1 cellular context compared by ENCODE assay signal in the genomic region with DNA sequence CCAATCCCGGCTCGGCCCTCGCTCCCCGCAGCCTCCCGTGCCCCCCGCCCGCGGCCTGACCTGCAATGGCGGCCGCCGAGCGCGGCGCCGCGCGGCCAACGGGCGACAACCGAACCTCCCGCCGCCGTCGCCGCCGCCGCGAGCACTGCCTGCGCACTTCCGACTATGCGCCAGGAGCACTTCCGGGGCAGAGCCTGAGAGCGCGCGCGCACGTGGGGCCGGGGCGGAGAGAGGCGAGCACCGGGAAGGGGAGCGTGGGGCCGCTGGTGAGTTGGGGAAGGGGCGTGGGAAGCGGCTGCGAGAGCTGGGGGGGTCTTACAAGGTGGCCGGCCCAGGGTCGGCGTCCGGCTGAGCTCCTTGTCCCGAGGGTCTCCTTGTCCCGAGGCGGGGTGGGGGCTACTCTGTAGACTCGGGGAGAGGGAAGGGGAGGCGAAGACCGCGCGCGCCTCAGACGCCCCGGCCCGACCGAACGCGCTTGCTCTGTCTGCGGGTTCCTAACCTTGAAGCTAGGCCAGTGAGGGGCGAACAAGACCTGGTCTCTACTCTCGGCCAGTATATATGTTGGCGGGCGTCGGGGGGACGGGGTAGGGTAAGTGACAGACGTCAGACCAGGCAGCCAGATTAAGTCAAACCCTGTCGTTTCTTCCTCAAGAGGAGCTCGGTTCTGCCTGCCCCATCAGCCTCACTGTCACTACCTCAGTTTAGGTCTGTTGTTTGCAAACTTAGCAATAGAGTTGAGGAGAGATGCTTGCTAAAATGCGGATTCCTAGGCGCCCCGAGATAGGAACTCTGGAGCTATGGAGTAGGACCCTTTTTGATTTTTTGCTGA.
TF ChIP-seq lines count a peak whose summit lies in the region.

A gene with protein sequence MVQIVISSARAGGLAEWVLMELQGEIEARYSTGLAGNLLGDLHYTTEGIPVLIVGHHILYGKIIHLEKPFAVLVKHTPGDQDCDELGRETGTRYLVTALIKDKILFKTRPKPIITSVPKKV (minus strand): TSS at position 165 of the 829 bp plus-strand sequence. CDS start 11,130 bp downstream, outside the sequence.
A gene (plus strand): TSS at position 226 of the 829 bp plus-strand sequence. CDS start 811 bp downstream, outside the sequence.

TF ChIP-seq in HepG2, 621 proteins besides CTCF, POLR2A, EP300 and RAD21 (continued from another document and continues in another):
- TF ChIP-seq ISX (CRISPR knock-in tag; conservative IDR thresholded peaks at IDR 0.05) (no peak), ZNF329 (CRISPR knock-in tag; IDR thresholded peaks at IDR 0.05; ENCODE audit: low read depth) (0 out of 2 replicates have a peak, but pooled peaks have one; percentile 51), FOXP1 (IDR thresholded peaks at IDR 0.05) (no peak), FOXP1 (CRISPR knock-in tag; IDR thresholded peaks at IDR 0.05) (0 out of 2 replicates have a peak, but pooled peaks have one; percentile 29), TSC22D2 (CRISPR knock-in tag; IDR thresholded peaks at IDR 0.05; ENCODE audit: borderline replicate concordance) (no peak), GATA4 (IDR thresholded peaks at IDR 0.05; ENCODE audit: borderline replicate concordance, low read depth) (no peak), GATAD1 (CRISPR knock-in tag; IDR thresholded peaks at IDR 0.05) (peak; percentile 88), ZFAT (CRISPR knock-in tag; conservative IDR thresholded peaks at IDR 0.05) (no peak), PRMT3 (CRISPR knock-in tag; IDR thresholded peaks at IDR 0.05; ENCODE audit: borderline replicate concordance, low read depth) (peak; percentile 74; the same call in 1 of the 2 replicates), SMAD3 (CRISPR knock-in tag; IDR thresholded peaks at IDR 0.05) (no peak), SOX5 (CRISPR knock-in tag; IDR thresholded peaks at IDR 0.05; ENCODE audit: borderline replicate concordance) (no peak), ZNF703 (CRISPR knock-in tag; IDR thresholded peaks at IDR 0.05; ENCODE audit: borderline replicate concordance) (no peak), RARA (CRISPR knock-in tag; IDR thresholded peaks at IDR 0.05) (peak; percentile 32; the same call in 1 of the 2 replicates), KMT2A (CRISPR knock-in tag; IDR thresholded peaks at IDR 0.05) (peak; percentile 82), PHF5A (CRISPR knock-in tag; IDR thresholded peaks at IDR 0.05; ENCODE audit: low read depth, unreplicated experiment) (peak; percentile 22), NCOA1 (CRISPR knock-in tag; IDR thresholded peaks at IDR 0.05) (no peak), NFYC (CRISPR knock-in tag; IDR thresholded peaks at IDR 0.05) (no peak), ZNF605 (CRISPR knock-in tag; IDR thresholded peaks at IDR 0.05) (no peak), ZNF335 (CRISPR knock-in tag; IDR thresholded peaks at IDR 0.05) (no peak; the same call in 1 of the 2 replicates), ZSCAN9 (CRISPR knock-in tag; IDR thresholded peaks at IDR 0.05; ENCODE audit: borderline replicate concordance) (no peak; the same call in 1 of the 2 replicates), FLYWCH1 (CRISPR knock-in tag; IDR thresholded peaks at IDR 0.05) (no peak), ATF7 (IDR thresholded peaks at IDR 0.05) (no peak), ATF7 (CRISPR knock-in tag; IDR thresholded peaks at IDR 0.05) (0 out of 2 replicates have a peak, but pooled peaks have one; percentile 58), ZBTB7B (CRISPR knock-in tag; IDR thresholded peaks at IDR 0.05) (no peak), MAFK (conservative IDR thresholded peaks at IDR 0.05 in 1 of 2, IDR thresholded peaks at IDR 0.05 in 1 of 2; ENCODE audit: low read length in 2 of 2) (no peak), ZNF235 (CRISPR knock-in tag; IDR thresholded peaks at IDR 0.05; ENCODE audit: borderline replicate concordance) (peak; percentile 96), ZNF160 (CRISPR knock-in tag; IDR thresholded peaks at IDR 0.05) (peak; percentile 82; the same call in 1 of the 2 replicates), PPARG (CRISPR knock-in tag; conservative IDR thresholded peaks at IDR 0.05) (no peak), KLF16 (CRISPR knock-in tag; IDR thresholded peaks at IDR 0.05) (no peak; a peak in 1 of 4 replicates), ZSCAN31 (CRISPR knock-in tag; IDR thresholded peaks at IDR 0.05; ENCODE audit: low read depth) (peak; percentile 35; the same call in 1 of the 2 replicates), TAF15 (IDR thresholded peaks at IDR 0.05; ENCODE audit: low read depth, low read length, poor library complexity, severe bottlenecking) (no peak), GLI4 (CRISPR knock-in tag; IDR thresholded peaks at IDR 0.05; ENCODE audit: borderline replicate concordance) (no peak; the same call in 1 of the 2 replicates), ZNF432 (CRISPR knock-in tag; IDR thresholded peaks at IDR 0.05; ENCODE audit: borderline replicate concordance) (no peak)
- TF ChIP-seq, protein P1, sequence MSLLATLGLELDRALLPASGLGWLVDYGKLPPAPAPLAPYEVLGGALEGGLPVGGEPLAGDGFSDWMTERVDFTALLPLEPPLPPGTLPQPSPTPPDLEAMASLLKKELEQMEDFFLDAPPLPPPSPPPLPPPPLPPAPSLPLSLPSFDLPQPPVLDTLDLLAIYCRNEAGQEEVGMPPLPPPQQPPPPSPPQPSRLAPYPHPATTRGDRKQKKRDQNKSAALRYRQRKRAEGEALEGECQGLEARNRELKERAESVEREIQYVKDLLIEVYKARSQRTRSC (CRISPR knock-in tag; IDR thresholded peaks at IDR 0.05; ENCODE audit: low read depth) = 0 out of 2 replicates have a peak, but pooled peaks have one; percentile 77
- TF ChIP-seq, protein P2, sequence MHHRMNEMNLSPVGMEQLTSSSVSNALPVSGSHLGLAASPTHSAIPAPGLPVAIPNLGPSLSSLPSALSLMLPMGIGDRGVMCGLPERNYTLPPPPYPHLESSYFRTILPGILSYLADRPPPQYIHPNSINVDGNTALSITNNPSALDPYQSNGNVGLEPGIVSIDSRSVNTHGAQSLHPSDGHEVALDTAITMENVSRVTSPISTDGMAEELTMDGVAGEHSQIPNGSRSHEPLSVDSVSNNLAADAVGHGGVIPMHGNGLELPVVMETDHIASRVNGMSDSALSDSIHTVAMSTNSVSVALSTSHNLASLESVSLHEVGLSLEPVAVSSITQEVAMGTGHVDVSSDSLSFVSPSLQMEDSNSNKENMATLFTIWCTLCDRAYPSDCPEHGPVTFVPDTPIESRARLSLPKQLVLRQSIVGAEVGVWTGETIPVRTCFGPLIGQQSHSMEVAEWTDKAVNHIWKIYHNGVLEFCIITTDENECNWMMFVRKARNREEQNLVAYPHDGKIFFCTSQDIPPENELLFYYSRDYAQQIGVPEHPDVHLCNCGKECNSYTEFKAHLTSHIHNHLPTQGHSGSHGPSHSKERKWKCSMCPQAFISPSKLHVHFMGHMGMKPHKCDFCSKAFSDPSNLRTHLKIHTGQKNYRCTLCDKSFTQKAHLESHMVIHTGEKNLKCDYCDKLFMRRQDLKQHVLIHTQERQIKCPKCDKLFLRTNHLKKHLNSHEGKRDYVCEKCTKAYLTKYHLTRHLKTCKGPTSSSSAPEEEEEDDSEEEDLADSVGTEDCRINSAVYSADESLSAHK (CRISPR knock-in tag; IDR thresholded peaks at IDR 0.05; ENCODE audit: borderline replicate concordance) = 0 out of 2 replicates have a peak, but pooled peaks have one; percentile 35
- TF ChIP-seq, protein P3, sequence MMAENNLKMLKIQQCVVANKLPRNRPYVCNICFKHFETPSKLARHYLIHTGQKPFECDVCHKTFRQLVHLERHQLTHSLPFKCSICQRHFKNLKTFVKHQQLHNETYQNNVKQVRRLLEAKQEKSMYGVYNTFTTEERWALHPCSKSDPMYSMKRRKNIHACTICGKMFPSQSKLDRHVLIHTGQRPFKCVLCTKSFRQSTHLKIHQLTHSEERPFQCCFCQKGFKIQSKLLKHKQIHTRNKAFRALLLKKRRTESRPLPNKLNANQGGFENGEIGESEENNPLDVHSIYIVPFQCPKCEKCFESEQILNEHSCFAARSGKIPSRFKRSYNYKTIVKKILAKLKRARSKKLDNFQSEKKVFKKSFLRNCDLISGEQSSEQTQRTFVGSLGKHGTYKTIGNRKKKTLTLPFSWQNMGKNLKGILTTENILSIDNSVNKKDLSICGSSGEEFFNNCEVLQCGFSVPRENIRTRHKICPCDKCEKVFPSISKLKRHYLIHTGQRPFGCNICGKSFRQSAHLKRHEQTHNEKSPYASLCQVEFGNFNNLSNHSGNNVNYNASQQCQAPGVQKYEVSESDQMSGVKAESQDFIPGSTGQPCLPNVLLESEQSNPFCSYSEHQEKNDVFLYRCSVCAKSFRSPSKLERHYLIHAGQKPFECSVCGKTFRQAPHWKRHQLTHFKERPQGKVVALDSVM (CRISPR knock-in tag; IDR thresholded peaks at IDR 0.05) = no peak
- TF ChIP-seq, protein P4, sequence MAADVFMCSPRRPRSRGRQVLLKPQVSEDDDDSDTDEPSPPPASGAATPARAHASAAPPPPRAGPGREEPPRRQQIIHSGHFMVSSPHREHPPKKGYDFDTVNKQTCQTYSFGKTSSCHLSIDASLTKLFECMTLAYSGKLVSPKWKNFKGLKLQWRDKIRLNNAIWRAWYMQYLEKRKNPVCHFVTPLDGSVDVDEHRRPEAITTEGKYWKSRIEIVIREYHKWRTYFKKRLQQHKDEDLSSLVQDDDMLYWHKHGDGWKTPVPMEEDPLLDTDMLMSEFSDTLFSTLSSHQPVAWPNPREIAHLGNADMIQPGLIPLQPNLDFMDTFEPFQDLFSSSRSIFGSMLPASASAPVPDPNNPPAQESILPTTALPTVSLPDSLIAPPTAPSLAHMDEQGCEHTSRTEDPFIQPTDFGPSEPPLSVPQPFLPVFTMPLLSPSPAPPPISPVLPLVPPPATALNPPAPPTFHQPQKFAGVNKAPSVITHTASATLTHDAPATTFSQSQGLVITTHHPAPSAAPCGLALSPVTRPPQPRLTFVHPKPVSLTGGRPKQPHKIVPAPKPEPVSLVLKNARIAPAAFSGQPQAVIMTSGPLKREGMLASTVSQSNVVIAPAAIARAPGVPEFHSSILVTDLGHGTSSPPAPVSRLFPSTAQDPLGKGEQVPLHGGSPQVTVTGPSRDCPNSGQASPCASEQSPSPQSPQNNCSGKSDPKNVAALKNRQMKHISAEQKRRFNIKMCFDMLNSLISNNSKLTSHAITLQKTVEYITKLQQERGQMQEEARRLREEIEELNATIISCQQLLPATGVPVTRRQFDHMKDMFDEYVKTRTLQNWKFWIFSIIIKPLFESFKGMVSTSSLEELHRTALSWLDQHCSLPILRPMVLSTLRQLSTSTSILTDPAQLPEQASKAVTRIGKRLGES (CRISPR knock-in tag; IDR thresholded peaks at IDR 0.05; ENCODE audit: borderline replicate concordance) = no peak
- TF ChIP-seq, protein P5, sequence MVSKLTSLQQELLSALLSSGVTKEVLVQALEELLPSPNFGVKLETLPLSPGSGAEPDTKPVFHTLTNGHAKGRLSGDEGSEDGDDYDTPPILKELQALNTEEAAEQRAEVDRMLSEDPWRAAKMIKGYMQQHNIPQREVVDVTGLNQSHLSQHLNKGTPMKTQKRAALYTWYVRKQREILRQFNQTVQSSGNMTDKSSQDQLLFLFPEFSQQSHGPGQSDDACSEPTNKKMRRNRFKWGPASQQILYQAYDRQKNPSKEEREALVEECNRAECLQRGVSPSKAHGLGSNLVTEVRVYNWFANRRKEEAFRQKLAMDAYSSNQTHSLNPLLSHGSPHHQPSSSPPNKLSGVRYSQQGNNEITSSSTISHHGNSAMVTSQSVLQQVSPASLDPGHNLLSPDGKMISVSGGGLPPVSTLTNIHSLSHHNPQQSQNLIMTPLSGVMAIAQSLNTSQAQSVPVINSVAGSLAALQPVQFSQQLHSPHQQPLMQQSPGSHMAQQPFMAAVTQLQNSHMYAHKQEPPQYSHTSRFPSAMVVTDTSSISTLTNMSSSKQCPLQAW (CRISPR knock-in tag; IDR thresholded peaks at IDR 0.05) = peak; percentile 56; the same call in 1 of the 2 replicates
- TF ChIP-seq, protein P6, sequence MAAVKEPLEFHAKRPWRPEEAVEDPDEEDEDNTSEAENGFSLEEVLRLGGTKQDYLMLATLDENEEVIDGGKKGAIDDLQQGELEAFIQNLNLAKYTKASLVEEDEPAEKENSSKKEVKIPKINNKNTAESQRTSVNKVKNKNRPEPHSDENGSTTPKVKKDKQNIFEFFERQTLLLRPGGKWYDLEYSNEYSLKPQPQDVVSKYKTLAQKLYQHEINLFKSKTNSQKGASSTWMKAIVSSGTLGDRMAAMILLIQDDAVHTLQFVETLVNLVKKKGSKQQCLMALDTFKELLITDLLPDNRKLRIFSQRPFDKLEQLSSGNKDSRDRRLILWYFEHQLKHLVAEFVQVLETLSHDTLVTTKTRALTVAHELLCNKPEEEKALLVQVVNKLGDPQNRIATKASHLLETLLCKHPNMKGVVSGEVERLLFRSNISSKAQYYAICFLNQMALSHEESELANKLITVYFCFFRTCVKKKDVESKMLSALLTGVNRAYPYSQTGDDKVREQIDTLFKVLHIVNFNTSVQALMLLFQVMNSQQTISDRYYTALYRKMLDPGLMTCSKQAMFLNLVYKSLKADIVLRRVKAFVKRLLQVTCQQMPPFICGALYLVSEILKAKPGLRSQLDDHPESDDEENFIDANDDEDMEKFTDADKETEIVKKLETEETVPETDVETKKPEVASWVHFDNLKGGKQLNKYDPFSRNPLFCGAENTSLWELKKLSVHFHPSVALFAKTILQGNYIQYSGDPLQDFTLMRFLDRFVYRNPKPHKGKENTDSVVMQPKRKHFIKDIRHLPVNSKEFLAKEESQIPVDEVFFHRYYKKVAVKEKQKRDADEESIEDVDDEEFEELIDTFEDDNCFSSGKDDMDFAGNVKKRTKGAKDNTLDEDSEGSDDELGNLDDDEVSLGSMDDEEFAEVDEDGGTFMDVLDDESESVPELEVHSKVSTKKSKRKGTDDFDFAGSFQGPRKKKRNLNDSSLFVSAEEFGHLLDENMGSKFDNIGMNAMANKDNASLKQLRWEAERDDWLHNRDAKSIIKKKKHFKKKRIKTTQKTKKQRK (IDR thresholded peaks at IDR 0.05; ENCODE audit: low read length) = no peak
- TF ChIP-seq, protein P7, sequence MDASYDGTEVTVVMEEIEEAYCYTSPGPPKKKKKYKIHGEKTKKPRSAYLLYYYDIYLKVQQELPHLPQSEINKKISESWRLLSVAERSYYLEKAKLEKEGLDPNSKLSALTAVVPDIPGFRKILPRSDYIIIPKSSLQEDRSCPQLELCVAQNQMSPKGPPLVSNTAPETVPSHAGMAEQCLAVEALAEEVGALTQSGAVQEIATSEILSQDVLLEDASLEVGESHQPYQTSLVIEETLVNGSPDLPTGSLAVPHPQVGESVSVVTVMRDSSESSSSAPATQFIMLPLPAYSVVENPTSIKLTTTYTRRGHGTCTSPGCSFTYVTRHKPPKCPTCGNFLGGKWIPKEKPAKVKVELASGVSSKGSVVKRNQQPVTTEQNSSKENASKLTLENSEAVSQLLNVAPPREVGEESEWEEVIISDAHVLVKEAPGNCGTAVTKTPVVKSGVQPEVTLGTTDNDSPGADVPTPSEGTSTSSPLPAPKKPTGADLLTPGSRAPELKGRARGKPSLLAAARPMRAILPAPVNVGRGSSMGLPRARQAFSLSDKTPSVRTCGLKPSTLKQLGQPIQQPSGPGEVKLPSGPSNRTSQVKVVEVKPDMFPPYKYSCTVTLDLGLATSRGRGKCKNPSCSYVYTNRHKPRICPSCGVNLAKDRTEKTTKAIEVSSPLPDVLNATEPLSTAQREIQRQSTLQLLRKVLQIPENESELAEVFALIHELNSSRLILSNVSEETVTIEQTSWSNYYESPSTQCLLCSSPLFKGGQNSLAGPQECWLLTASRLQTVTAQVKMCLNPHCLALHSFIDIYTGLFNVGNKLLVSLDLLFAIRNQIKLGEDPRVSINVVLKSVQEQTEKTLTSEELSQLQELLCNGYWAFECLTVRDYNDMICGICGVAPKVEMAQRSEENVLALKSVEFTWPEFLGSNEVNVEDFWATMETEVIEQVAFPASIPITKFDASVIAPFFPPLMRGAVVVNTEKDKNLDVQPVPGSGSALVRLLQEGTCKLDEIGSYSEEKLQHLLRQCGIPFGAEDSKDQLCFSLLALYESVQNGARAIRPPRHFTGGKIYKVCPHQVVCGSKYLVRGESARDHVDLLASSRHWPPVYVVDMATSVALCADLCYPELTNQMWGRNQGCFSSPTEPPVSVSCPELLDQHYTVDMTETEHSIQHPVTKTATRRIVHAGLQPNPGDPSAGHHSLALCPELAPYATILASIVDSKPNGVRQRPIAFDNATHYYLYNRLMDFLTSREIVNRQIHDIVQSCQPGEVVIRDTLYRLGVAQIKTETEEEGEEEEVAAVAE (CRISPR knock-in tag; IDR thresholded peaks at IDR 0.05; ENCODE audit: borderline replicate concordance) = no peak; the same call in 1 of the 2 replicates
